Comparison of ENCODE assay signal across 27 cellular contexts in the genomic region with DNA sequence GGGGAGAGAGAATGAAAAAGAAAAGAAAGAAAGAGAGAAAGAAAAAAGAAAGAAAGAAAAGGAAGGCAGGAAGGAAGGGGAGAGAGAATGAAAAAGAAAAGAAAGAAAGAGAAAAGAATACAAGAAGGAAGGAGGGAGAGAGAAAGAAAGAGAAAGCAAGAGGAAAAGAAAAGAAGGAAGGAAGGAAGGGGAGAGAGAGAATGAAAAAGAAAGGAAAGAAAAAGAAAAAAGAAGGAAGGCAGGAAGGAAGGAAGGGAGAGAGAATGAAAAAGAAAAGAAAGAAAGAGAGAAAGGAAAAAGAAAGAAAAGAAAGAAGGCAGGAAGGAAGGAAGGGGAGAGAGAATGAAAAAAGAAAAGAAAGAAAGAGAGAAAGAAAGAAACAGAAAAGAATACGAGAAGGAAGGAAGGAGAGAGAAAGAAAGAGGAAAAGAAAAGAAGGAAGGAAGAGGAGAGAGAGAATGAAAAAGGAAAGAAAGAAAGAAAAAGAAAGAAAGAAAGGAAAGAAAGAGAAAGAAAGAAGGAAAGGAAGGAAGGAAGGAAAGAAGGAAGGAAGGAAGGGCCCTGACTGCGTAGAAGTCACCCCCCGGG. TPM values are rescaled to one million over a fixed set of nuclear protein-coding genes. Genes with fewer than 3 reads are reported as not detected.
DNase-seq lines count a peak whose midpoint lies in the region; ATAC-seq and TF ChIP-seq lines count a peak whose summit lies in the region.
"Had no signal": no experiment of that assay in that cellular context is flagged by ENCODE, and none has a peak within 500 bp of the region (broad histone marks: within the 10 kb centered on the region; RNA-seq: fewer than 3 reads in every experiment).

No MANE protein-coding gene starts in this region.

- H3K4me1 ChIP-seq in effector memory CD4-positive, alpha-beta T cell (ENCODE audit: control insufficient read depth, insufficient read depth, low read length, poor library complexity, severe bottlenecking) = peaks cover 40% of the 10 kb centered on the region
- H3K4me1 ChIP-seq: body of pancreas, foreskin keratinocyte, SJSA1, testis, uterus had no signal

- peak overlapping the region; percentile 50 for H3K27ac ChIP-seq in effector memory CD4-positive, alpha-beta T cell (ENCODE audit: insufficient read depth, low read length, poor library complexity, severe bottlenecking)
- H3K27ac ChIP-seq: body of pancreas, foreskin keratinocyte, SJSA1, testis, uterus had no signal

- ATAC-seq in T-helper 17 cell = no peak
- no peak for ATAC-seq in HG03457 (IDR thresholded peaks at IDR 0.05; ENCODE audit: unreplicated experiment)
- ATAC-seq: body of pancreas, foreskin keratinocyte, heart right ventricle, HepG2 had no signal

- TF ChIP-seq CTCF in progenitor cell of endocrine pancreas (IDR thresholded peaks at IDR 0.05; ENCODE audit: unreplicated experiment) = no peak

- peaks cover 10% of the 10 kb centered on the region for H3K27me3 Mint-ChIP-seq in activated naive CD4-positive, alpha-beta T cell treated with anti-CD3 and anti-CD28 coated beads, Interleukin-2, amount 10 ng/mL, durations not matched to agents 7 days and 5 days
- H3K27me3 Mint-ChIP-seq in T-helper 17 cell (no peaks in the 10 kb centered on the region), progenitor cell of endocrine pancreas (peaks cover 9% of the 10 kb centered on the region)

- CTCF ChIA-PET in activated naive CD4-positive, alpha-beta T cell treated with anti-CD3 and anti-CD28 coated beads, Interleukin-2, amount 10 ng/mL, durations not matched to agents 7 days and 5 days (lab: Charles Lee) = no interaction called here

- H3K9me3 Mint-ChIP-seq in activated naive CD4-positive, alpha-beta T cell treated with anti-CD3 and anti-CD28 coated beads, Interleukin-2, amount 10 ng/mL, durations not matched to agents 7 days and 5 days = peaks cover 29% of the 10 kb centered on the region
- H3K9me3 Mint-ChIP-seq in progenitor cell of endocrine pancreas (ENCODE audit: low read depth) = peaks cover 7% of the 10 kb centered on the region

- no peaks in the 10 kb centered on the region for H3K27me3 ChIP-seq in effector memory CD4-positive, alpha-beta T cell (replicated peaks; ENCODE audit: control insufficient read depth, insufficient read depth, low read length, poor library complexity, severe bottlenecking)
- H3K27me3 ChIP-seq: body of pancreas, foreskin keratinocyte, heart right ventricle, SJSA1, testis, uterus had no signal

- H3K4me1 Mint-ChIP-seq in activated naive CD4-positive, alpha-beta T cell treated with anti-CD3 and anti-CD28 coated beads, Interleukin-2, amount 10 ng/mL, durations not matched to agents 7 days and 5 days = peaks cover 58% of the 10 kb centered on the region
- H3K4me1 Mint-ChIP-seq in T-helper 17 cell (peaks cover 35% of the 10 kb centered on the region), progenitor cell of endocrine pancreas (ENCODE audit: low read depth) (no peaks in the 10 kb centered on the region)

- DNase-seq in activated naive CD4-positive, alpha-beta T cell treated with anti-CD3 and anti-CD28 coated beads, Interleukin-2, amount 10 ng/mL, durations not matched to agents 7 days and 5 days = no peak
- DNase-seq in activated naive CD4-positive, alpha-beta T cell treated with Interleukin-2 at 50 U/mL for 16 hours = no peak
- DNase-seq in T-helper 17 cell (no peak), progenitor cell of endocrine pancreas (ENCODE audit: low spot score, unreplicated experiment) (no peak), NCI-H82 treated with DMSO at 0.1 percent for 48 hours (lab: John Stamatoyannopoulos, UW; ENCODE audit: unreplicated experiment) (no peak)
- DNase-seq in effector memory CD4-positive, alpha-beta T cell = no peak
- DNase-seq: body of pancreas; C1 segment of cervical spinal cord; DMS 273 treated with DMSO at 0.1 percent for 48 hours; effector CD8-positive, alpha-beta T cell; foreskin keratinocyte; heart right ventricle; HFFc6; mammary epithelial cell; NCI-H1048; NCI-H187 treated with DMSO at 0.1 percent for 48 hours; NCI-H226; retina; small intestine; stimulated activated CD4-positive, alpha-beta T cell treated with anti-CD3 and anti-CD28 coated beads, Interleukin-1b, Interleukin-23, amount 100 ng/mL, for 48 hours; testis; uterus had no signal

- no peak overlapping the region for H3K4me3 ChIP-seq in effector memory CD4-positive, alpha-beta T cell (ENCODE audit: insufficient read depth, low read depth, low read length, poor library complexity, severe bottlenecking)
- H3K4me3 ChIP-seq: body of pancreas, heart right ventricle, SJSA1, testis, uterus had no signal

- H3K9me3 ChIP-seq in T-helper 17 cell (ENCODE audit: control insufficient read depth, low read length, poor library complexity, severe bottlenecking) = no peaks in the 10 kb centered on the region
- H3K9me3 ChIP-seq in effector memory CD4-positive, alpha-beta T cell (ENCODE audit: control insufficient read depth, low read length) = peaks cover 5% of the 10 kb centered on the region
- H3K9me3 ChIP-seq: body of pancreas, SJSA1, testis, uterus had no signal

- H3K36me3 Mint-ChIP-seq in activated naive CD4-positive, alpha-beta T cell treated with anti-CD3 and anti-CD28 coated beads, Interleukin-2, amount 10 ng/mL, durations not matched to agents 7 days and 5 days = peaks cover 33% of the 10 kb centered on the region
- H3K36me3 Mint-ChIP-seq in T-helper 17 cell (ENCODE audit: low read depth) (peaks cover 8% of the 10 kb centered on the region), progenitor cell of endocrine pancreas (ENCODE audit: insufficient read depth) (no peaks in the 10 kb centered on the region)

- no peak overlapping the region for H3K4me3 Mint-ChIP-seq in activated naive CD4-positive, alpha-beta T cell treated with anti-CD3 and anti-CD28 coated beads, Interleukin-2, amount 10 ng/mL, durations not matched to agents 7 days and 5 days
- H3K4me3 Mint-ChIP-seq in T-helper 17 cell (peak overlapping the region; percentile 37), progenitor cell of endocrine pancreas (ENCODE audit: low read depth) (no peak overlapping the region)
- H3K4me3 Mint-ChIP-seq: HFFc6 had no signal

- no peaks in the 10 kb centered on the region for H3K36me3 ChIP-seq in effector memory CD4-positive, alpha-beta T cell (ENCODE audit: control insufficient read depth, insufficient read depth, low read length)
- H3K36me3 ChIP-seq: heart right ventricle, SJSA1, uterus had no signal

- peak overlapping the region; percentile 82 for H3K27ac Mint-ChIP-seq in activated naive CD4-positive, alpha-beta T cell treated with anti-CD3 and anti-CD28 coated beads, Interleukin-2, amount 10 ng/mL, durations not matched to agents 7 days and 5 days
- H3K27ac Mint-ChIP-seq in T-helper 17 cell (peak overlapping the region; percentile 93), progenitor cell of endocrine pancreas (no peak overlapping the region)
- H3K27ac Mint-ChIP-seq: HFFc6 had no signal

RNA-seq across cellular contexts. Expression of a gene that starts 15.1 kb away (rescaled TPM):
- 100 to 1,000 TPM; 131 to 141 TPM for total RNA-seq in T-helper 17 cell
- total RNA-seq in progenitor cell of endocrine pancreas = not detected in 2 replicates
- total RNA-seq: chondrocyte, foreskin keratinocyte, HFFc6, mammary epithelial cell, RPMI7951, SJSA1 had no signal

RNA-seq across cellular contexts. Expression of a gene that starts 39.4 kb away (rescaled TPM):
- total RNA-seq in T-helper 17 cell (100 to 1,000 TPM in 1 of 2 donors, 10 to 100 TPM in 1; 98.7 to 102 TPM), progenitor cell of endocrine pancreas (52.7 and 56.0 TPM in 2 replicates)

Comparison
In these comparisons a context has a peak if more than half of its experiments do, and no peak if none do; other contexts are left out.
1. RNA of a gene that starts 15.1 kb away (total RNA-seq): 131 to 141 TPM in T-helper 17 cell; not detected in progenitor cell of endocrine pancreas; every median in the first group is over 100 times any median in the second.